Comparison of ENCODE assay signal across 8 cellular contexts in the genomic region with DNA sequence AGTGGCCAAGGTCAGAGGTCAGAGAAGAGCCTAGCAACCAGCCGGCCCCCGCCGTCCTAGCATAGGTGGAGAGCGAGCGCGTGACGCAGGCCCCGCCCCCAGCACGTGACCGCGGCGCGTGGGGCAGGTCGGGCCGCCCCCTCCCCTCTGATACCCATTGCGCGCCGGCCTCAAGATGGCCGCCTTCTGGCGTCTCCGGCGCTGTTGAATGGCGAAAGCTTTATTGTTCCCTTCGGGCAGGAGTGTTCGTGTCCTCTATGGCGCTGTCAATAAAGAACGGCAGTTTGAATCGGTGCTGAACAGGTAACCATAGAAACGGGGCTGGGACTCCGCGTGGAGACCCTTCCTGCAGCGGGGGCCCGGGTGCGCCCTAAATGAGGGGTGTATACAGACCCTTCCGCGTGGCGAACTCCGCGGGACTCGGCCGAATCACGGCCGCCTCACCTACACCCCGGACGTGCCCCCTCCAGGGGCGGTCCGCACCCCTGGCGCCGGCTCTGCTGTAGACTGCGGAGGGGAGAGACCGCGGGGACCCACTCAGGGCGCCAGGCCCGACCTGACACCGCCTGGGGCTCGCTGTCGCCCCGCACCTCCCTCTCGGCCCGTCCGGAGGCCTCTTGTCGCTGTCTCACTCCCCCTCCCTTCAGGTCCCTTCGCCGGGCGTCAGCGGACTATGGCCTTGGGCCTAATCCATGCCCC. TPM values are rescaled to one million over a fixed set of nuclear protein-coding genes. Genes with fewer than 3 reads are reported as not detected.
DNase-seq lines count a peak whose midpoint lies in the region; ATAC-seq lines count a peak whose summit lies in the region.

A gene with protein sequence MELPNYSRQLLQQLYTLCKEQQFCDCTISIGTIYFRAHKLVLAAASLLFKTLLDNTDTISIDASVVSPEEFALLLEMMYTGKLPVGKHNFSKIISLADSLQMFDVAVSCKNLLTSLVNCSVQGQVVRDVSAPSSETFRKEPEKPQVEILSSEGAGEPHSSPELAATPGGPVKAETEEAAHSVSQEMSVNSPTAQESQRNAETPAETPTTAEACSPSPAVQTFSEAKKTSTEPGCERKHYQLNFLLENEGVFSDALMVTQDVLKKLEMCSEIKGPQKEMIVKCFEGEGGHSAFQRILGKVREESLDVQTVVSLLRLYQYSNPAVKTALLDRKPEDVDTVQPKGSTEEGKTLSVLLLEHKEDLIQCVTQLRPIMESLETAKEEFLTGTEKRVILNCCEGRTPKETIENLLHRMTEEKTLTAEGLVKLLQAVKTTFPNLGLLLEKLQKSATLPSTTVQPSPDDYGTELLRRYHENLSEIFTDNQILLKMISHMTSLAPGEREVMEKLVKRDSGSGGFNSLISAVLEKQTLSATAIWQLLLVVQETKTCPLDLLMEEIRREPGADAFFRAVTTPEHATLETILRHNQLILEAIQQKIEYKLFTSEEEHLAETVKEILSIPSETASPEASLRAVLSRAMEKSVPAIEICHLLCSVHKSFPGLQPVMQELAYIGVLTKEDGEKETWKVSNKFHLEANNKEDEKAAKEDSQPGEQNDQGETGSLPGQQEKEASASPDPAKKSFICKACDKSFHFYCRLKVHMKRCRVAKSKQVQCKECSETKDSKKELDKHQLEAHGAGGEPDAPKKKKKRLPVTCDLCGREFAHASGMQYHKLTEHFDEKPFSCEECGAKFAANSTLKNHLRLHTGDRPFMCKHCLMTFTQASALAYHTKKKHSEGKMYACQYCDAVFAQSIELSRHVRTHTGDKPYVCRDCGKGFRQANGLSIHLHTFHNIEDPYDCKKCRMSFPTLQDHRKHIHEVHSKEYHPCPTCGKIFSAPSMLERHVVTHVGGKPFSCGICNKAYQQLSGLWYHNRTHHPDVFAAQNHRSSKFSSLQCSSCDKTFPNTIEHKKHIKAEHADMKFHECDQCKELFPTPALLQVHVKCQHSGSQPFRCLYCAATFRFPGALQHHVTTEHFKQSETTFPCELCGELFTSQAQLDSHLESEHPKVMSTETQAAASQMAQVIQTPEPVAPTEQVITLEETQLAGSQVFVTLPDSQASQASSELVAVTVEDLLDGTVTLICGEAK (plus strand): TSS at position 150 of the 699 bp plus-strand sequence. CDS start 38,098 bp downstream, outside the sequence.

- H2AFZ ChIP-seq in mesenchymal stem cell (ENCODE audit: low read depth, low read length) = peak within 1 kb of the TSS; percentile 86

- H2BK120ac ChIP-seq in mesenchymal stem cell (ENCODE audit: low read depth, low read length) = peak within 1 kb of the TSS; percentile 78

- peak within 1 kb of the TSS in 1 of 2 experiments; percentile 87 for H3K14ac ChIP-seq in mesenchymal stem cell (ENCODE audit: low read length in 2 of 2)

- peaks cover 17% of the 10 kb centered on the region for H3K79me1 ChIP-seq in mesenchymal stem cell (replicated peaks; ENCODE audit: low read length, poor library complexity, severe bottlenecking)

- ATAC-seq in GM21360 (IDR thresholded peaks at IDR 0.05; ENCODE audit: unreplicated experiment) = peak; percentile 88

- H3K9ac ChIP-seq in endocrine pancreas (ENCODE audit: control insufficient read depth, insufficient read depth, low read length) (peak within 1 kb of the TSS; percentile 50), mesenchymal stem cell (ENCODE audit: low read length) (peak within 1 kb of the TSS; percentile 93)

- H2AK5ac ChIP-seq in mesenchymal stem cell (ENCODE audit: low read length, severe bottlenecking) = peak within 1 kb of the TSS; percentile 4

- peaks cover 19% of the 10 kb centered on the region for H3K4me1 ChIP-seq in endocrine pancreas (ENCODE audit: control insufficient read depth, insufficient read depth, low read length)
- H3K4me1 ChIP-seq in mesenchymal stem cell (ENCODE audit: control insufficient read depth, insufficient read depth, low read depth, low read length) = peaks cover 8% of the 10 kb centered on the region

- no peak within 1 kb of the TSS for H2BK15ac ChIP-seq in mesenchymal stem cell (ENCODE audit: low read depth, poor library complexity, severe bottlenecking)

- peak within 1 kb of the TSS; percentile 67 to 91 for H3K4ac ChIP-seq in mesenchymal stem cell (ENCODE audit: low read depth in 1 of 2, low read length in 2 of 2)

- H3K23ac ChIP-seq in mesenchymal stem cell (ENCODE audit: low read length in 2 of 2) = peak within 1 kb of the TSS in 1 of 2 experiments; percentile 34

- peak within 1 kb of the TSS; percentile 15 for H2BK5ac ChIP-seq in mesenchymal stem cell (ENCODE audit: low read depth, low read length, poor library complexity, severe bottlenecking)

- peak within 1 kb of the TSS; percentile 92 for H3K4me2 ChIP-seq in mesenchymal stem cell (ENCODE audit: low read length, poor library complexity, severe bottlenecking)

- H3K4me3 ChIP-seq in endocrine pancreas (ENCODE audit: control insufficient read depth, insufficient read depth, low read length) (peak within 1 kb of the TSS; percentile 80), mesenchymal stem cell (ENCODE audit: insufficient read depth in 1 of 2, low read depth in 1 of 2, low read length in 2 of 2) (peak within 1 kb of the TSS; percentile 84 to 86)

- H3K27ac ChIP-seq in mesenchymal stem cell (ENCODE audit: low read length, poor library complexity, severe bottlenecking) = peak within 1 kb of the TSS; percentile 76

- H3K27me3 ChIP-seq in endocrine pancreas (ENCODE audit: control insufficient read depth, insufficient read depth, low read length) (no peaks in the 10 kb centered on the region), mesenchymal stem cell (ENCODE audit: control insufficient read depth in 1 of 2, insufficient read depth in 1 of 2, low read length in 2 of 2) (no peaks in the 10 kb centered on the region)

- H3K36me3 ChIP-seq in endocrine pancreas (ENCODE audit: control insufficient read depth, insufficient read depth, low read length) (no peaks in the 10 kb centered on the region), mesenchymal stem cell (ENCODE audit: control insufficient read depth in 1 of 2, insufficient read depth in 2 of 2, low read depth in 1 of 2, low read length in 2 of 2) (no peaks in the 10 kb centered on the region)

- WGBS in mesenchymal stem cell = under 1% methylated on average over 43 of the region's 66 CpGs

- peak within 1 kb of the TSS; percentile 79 for H4K8ac ChIP-seq in mesenchymal stem cell (ENCODE audit: low read length)

- H3K18ac ChIP-seq in mesenchymal stem cell (ENCODE audit: low read depth in 1 of 2, low read length in 2 of 2) = peak within 1 kb of the TSS; percentile 87 to 89

- H3K9me3 ChIP-seq in endocrine pancreas (ENCODE audit: control insufficient read depth, low read length) = no peaks in the 10 kb centered on the region
- no peaks in the 10 kb centered on the region for H3K9me3 ChIP-seq in mesenchymal stem cell (ENCODE audit: control insufficient read depth, low read length)

- peak; percentile 100 for DNase-seq in COLO668 (lab: John Stamatoyannopoulos, UW; ENCODE audit: unreplicated experiment)
- DNase-seq in HT1080 (ENCODE audit: low read depth) = peak; percentile 95
- DNase-seq in NOMO-1 treated with dmso at 0.1 percent for 144 hours (lab: John Stamatoyannopoulos, UW; ENCODE audit: unreplicated experiment) = peak; percentile 91
- peak; percentile 69 to 84 (median 81) for DNase-seq in activated CD8-positive, alpha-beta memory T cell treated with anti-CD3 and anti-CD28 coated beads for 48 hours (ENCODE audit: low read depth in 2 of 3, low spot score in 2 of 3)
- peak; percentile 98 for DNase-seq in mesenchymal stem cell
- DNase-seq in stimulated activated CD8-positive, alpha-beta memory T cell treated with anti-CD3 and anti-CD28 coated beads, Interleukin-12 subunit alpha, Interleukin-12 subunit beta, amount 100 ng/mL, for 24 hours (ENCODE audit: extremely low read depth) = peak; percentile 92

- peak within 1 kb of the TSS; percentile 87 to 88 for H2BK12ac ChIP-seq in mesenchymal stem cell (ENCODE audit: low read length in 2 of 2)

- peak within 1 kb of the TSS; percentile 83 for H4K91ac ChIP-seq in mesenchymal stem cell (ENCODE audit: low read length)

RNA-seq across cellular contexts. Expression of the gene that starts here (rescaled TPM):
- total RNA-seq in HT1080 (2014; rRNA removed; shearing (Covaris generic)) = 12.7 and 13.0 TPM in 2 replicates
- 4.8 and 5.7 TPM in 2 replicates for polyA plus RNA-seq in HT1080 (2015; cell fraction: cytosol; rRNA removed)
- 32.2 and 34.1 TPM in 2 replicates for polyA plus RNA-seq in HT1080 (2015; cell fraction: nucleus; rRNA removed)
- polyA plus RNA-seq in mesenchymal stem cell (2013, experiment 1 of 2) = 8.0 TPM
- polyA plus RNA-seq in mesenchymal stem cell (2013, experiment 2 of 2) = 7.1 TPM

Comparison
In these comparisons a context has a peak if more than half of its experiments do, and no peak if none do; other contexts are left out.
1. Peak in every context shown above with its lines: DNase-seq, ATAC-seq, H3K4me3 ChIP-seq and H3K27ac ChIP-seq.